Comparison of ENCODE assay signal across 12 cellular contexts in the genomic region with DNA sequence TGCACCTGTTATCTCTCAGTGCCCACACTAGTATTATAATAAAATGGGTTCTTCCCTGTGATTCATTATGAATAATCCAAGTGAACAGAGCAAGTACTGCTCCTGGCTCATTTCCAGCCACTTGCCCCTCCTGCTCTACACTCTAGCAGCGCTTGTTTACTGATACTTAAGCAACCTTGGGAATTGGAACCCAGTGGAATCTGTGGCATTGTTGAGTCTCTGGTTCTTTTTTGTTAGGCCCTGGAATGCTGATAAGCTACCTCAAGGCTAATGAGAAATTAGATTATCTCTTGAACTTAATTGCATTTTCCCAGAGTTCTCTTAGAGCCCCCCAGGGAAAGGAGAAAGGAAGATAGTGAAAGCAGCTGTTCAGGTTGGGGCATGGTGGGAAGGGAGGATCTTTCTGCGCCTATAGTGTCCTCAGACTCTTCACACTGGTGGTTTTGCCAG. TPM values are rescaled to one million over a fixed set of nuclear protein-coding genes. Genes with fewer than 3 reads are reported as not detected.
DNase-seq lines count a peak whose midpoint lies in the region; ATAC-seq and TF ChIP-seq lines count a peak whose summit lies in the region.
"Had no signal": no experiment of that assay in that cellular context is flagged by ENCODE, and none has a peak within 500 bp of the region (broad histone marks: within the 10 kb centered on the region; RNA-seq: fewer than 3 reads in every experiment).

No MANE protein-coding gene starts in this region.

- ATAC-seq in HG03442 (IDR thresholded peaks at IDR 0.05; ENCODE audit: unreplicated experiment) = no peak
- ATAC-seq in GM19395 (IDR thresholded peaks at IDR 0.05; ENCODE audit: unreplicated experiment) = no peak
- ATAC-seq: stimulated activated effector memory CD8-positive, alpha-beta T cell treated with anti-CD3 and anti-CD28 coated beads, Interleukin-12 subunit alpha, Interleukin-12 subunit beta, amount 100 ng/mL, for 72 hours had no signal

- H2AFZ ChIP-seq in fibroblast of lung (ENCODE audit: low read length) = no peak overlapping the region

- H3K4me1 ChIP-seq in NT2/D1 (ENCODE audit: insufficient read depth, insufficient read length) (no peaks in the 10 kb centered on the region), fibroblast of lung (ENCODE audit: control insufficient read depth, extremely low read depth, insufficient read depth, low read length) (no peaks in the 10 kb centered on the region), thyroid gland (peaks cover 0 to 4% of the 10 kb centered on the region in 2 donors)

- no peak for TF ChIP-seq CTCF in fibroblast of lung (conservative IDR thresholded peaks at IDR 0.05 in 1 of 2, IDR thresholded peaks at IDR 0.05 in 1 of 2; ENCODE audit: low read depth in 1 of 2, low read length in 2 of 2)
- no peak for TF ChIP-seq CTCF in thyroid gland (IDR thresholded peaks at IDR 0.05)

- H3K4me2 ChIP-seq in fibroblast of lung (ENCODE audit: extremely low read depth, insufficient read depth, low read length) = no peak overlapping the region
- H3K4me2 ChIP-seq: smooth muscle cell had no signal

- no peaks in the 10 kb centered on the region for H4K20me1 ChIP-seq in fibroblast of lung (ENCODE audit: control insufficient read depth, extremely low read depth, insufficient read depth, low read length)

- H3K79me2 ChIP-seq in fibroblast of lung (ENCODE audit: control insufficient read depth, insufficient read depth, low read length) = no peaks in the 10 kb centered on the region

- H3K9me3 ChIP-seq in NT2/D1 (ENCODE audit: insufficient read depth, low read length) = no peaks in the 10 kb centered on the region
- no peaks in the 10 kb centered on the region for H3K9me3 ChIP-seq in fibroblast of lung (ENCODE audit: control insufficient read depth, insufficient read depth, low read depth, low read length)
- no peaks in the 10 kb centered on the region for H3K9me3 ChIP-seq in thyroid gland

- H3K36me3 ChIP-seq in NT2/D1 (ENCODE audit: insufficient read depth, insufficient read length, low read length) = no peaks in the 10 kb centered on the region
- no peaks in the 10 kb centered on the region for H3K36me3 ChIP-seq in fibroblast of lung (ENCODE audit: control insufficient read depth, insufficient read depth, low read length)
- H3K36me3 ChIP-seq in thyroid gland = no peaks in the 10 kb centered on the region

- no peak overlapping the region for H3K4me3 ChIP-seq in NT2/D1 (ENCODE audit: insufficient read length, low read depth)
- no peak overlapping the region for H3K4me3 ChIP-seq in fibroblast of lung (replicated peaks in 1 of 4; ENCODE audit: control extremely low read depth in 1 of 4, insufficient read depth in 1 of 4, low read depth in 3 of 4, low read length in 4 of 4)
- H3K4me3 ChIP-seq in thyroid gland (replicated peaks in 1 of 3) = no peak overlapping the region
- H3K4me3 ChIP-seq: smooth muscle cell had no signal

- H3K9ac ChIP-seq in NT2/D1 (ENCODE audit: insufficient read length, low read depth) (no peak overlapping the region), fibroblast of lung (ENCODE audit: insufficient read depth, low read length) (no peak overlapping the region)

- TF ChIP-seq POLR2A in thyroid gland (IDR thresholded peaks at IDR 0.05) = no peak

- DNase-seq in NCI-H748 (lab: John Stamatoyannopoulos, UW; ENCODE audit: unreplicated experiment) = peak; percentile 36
- DNase-seq in NCI-H748 treated with DMSO at 0.1 percent for 48 hours (lab: John Stamatoyannopoulos, UW) = no peak
- peak; percentile 20 for DNase-seq in NT2/D1 (ENCODE audit: low read depth, low spot score)
- DNase-seq in fibroblast of lung (ENCODE audit: low read depth in 2 of 2) = peak; percentile 51 to 64
- DNase-seq in thyroid gland = peak; percentile 11 to 28
- no peak for DNase-seq in activated naive CD4-positive, alpha-beta T cell treated with anti-CD3 and anti-CD28 coated beads, Interleukin-2, amount 50 U/mL, for 16 hours
- DNase-seq: effector memory CD4-positive, alpha-beta T cell; NCI-H446 treated with DMSO at 0.1 percent for 48 hours had no signal

- H3K27ac ChIP-seq in fibroblast of lung (ENCODE audit: insufficient read depth, low read length) (no peak overlapping the region), thyroid gland (no peak overlapping the region)

- intact Hi-C loops in thyroid gland (cut with DNase I) = no loop called here

- WGBS in thyroid gland, 2 donors = 70 to 88% methylated on average over 2 of the region's 2 CpGs

- H3K27me3 ChIP-seq in NT2/D1 (ENCODE audit: insufficient read depth, insufficient read length) = no peaks in the 10 kb centered on the region
- H3K27me3 ChIP-seq in fibroblast of lung (ENCODE audit: control insufficient read depth, insufficient read depth, low read length) = no peaks in the 10 kb centered on the region
- no peaks in the 10 kb centered on the region for H3K27me3 ChIP-seq in thyroid gland

RNA-seq across cellular contexts. Expression of a gene that starts 34.0 kb away (rescaled TPM):
- total RNA-seq in fibroblast of lung (12.6 and 14.7 TPM in 2 replicates), thyroid gland (1 to 10 TPM; 5.1 to 9.0 (median 6.5) TPM)
- polyA plus RNA-seq in fibroblast of lung = 6.5 and 9.5 TPM in 2 replicates
- polyA plus RNA-seq in fibroblast of lung (2012) = 4.6 and 6.4 TPM in 2 replicates
- 0.33 and 0.35 TPM in 2 replicates for polyA minus RNA-seq in fibroblast of lung (ENCODE audit: low replicate concordance)

Comparison
In these comparisons a context has a peak if more than half of its experiments do, and no peak if none do; other contexts are left out.
1. DNase-seq: peak in NCI-H748 (single experiment), NT2/D1 (single experiment), fibroblast of lung (2 of 2) and thyroid gland (2 of 2); none in NCI-H748 treated with DMSO at 0.1 percent for 48 hours (single experiment) and activated naive CD4-positive, alpha-beta T cell treated with anti-CD3 and anti-CD28 coated beads, Interleukin-2, amount 50 U/mL, for 16 hours (single experiment).